In the genomic region with DNA sequence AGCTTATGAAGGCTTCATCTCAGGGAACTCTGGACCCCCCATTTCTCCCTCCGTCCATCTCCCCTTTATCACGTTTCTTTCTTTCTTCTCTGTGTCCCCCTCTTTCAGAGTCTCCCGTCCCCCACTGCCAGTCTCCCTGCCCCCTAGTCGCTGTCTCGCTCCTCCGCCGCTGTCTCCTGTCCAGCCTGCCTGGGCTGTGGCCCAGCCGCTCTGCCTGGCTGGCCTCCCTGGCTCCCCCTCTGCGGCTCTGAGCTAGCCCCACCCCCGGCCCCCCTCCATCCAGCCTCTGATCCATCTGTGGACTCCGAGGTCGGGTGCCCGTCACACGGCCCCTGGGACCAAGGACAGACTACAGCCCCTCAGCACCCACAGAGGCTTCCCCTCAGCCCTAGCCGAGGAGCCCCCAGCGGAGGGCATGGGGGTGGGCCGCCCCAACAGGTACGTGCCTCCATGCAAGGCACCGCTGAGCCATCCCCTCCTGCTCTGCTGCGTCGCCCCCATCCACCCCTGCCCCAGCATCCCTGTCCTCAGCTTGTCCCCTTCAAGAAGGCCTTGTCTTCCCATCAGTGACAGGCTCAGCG, we compare ENCODE assay signal across 18 cellular contexts. TPM values are rescaled to one million over a fixed set of nuclear protein-coding genes. Genes with fewer than 3 reads are reported as not detected.
A peak's percentile ranks its signal among the peaks of the same experiment; 100 is the strongest.
DNase-seq lines count a peak whose midpoint lies in the region; ATAC-seq, FAIRE-seq and TF ChIP-seq lines count a peak whose summit lies in the region.
"Had no signal": no experiment of that assay in that cellular context is flagged by ENCODE, and none has a peak within 500 bp of the region (broad histone marks: within the 10 kb centered on the region; RNA-seq: fewer than 3 reads in every experiment).

No MANE protein-coding gene starts in this region.

- intact Hi-C loops in left colon (cut with DNase I, micrococcal nuclease), result no loop called here

- TF ChIP-seq CTCF in SK-N-SH (IDR thresholded peaks at IDR 0.05) (no peak), astrocyte (IDR thresholded peaks at IDR 0.05; ENCODE audit: insufficient read depth, low read depth, low read length) (no peak)

- H3K79me2 ChIP-seq in SK-N-SH (ENCODE audit: insufficient read depth), result peaks cover 6% of the 10 kb centered on the region; the same call in 1 of the 2 replicates
- peaks cover 23% of the 10 kb centered on the region for H3K79me2 ChIP-seq in astrocyte (ENCODE audit: insufficient read depth, low read length)

- no peaks in the 10 kb centered on the region for H3K4me1 ChIP-seq in SK-N-SH (ENCODE audit: control insufficient read depth in 1 of 2, insufficient read depth in 2 of 2, low read depth in 1 of 2, low read length in 1 of 2)
- no peaks in the 10 kb centered on the region for H3K4me1 ChIP-seq in astrocyte (ENCODE audit: insufficient read depth, low read length)
- H3K4me1 ChIP-seq: Peyer's patch had no signal

- 94% methylated on average over 15 of the region's 22 CpGs for WGBS in SK-N-SH (ENCODE audit: low lambda C conversion rate)

- no peak overlapping the region for H3K4me2 ChIP-seq in SK-N-SH
- no peak overlapping the region for H3K4me2 ChIP-seq in astrocyte (ENCODE audit: low read length)

- no peak for TF ChIP-seq EP300 in SK-N-SH (IDR thresholded peaks at IDR 0.05; ENCODE audit: borderline replicate concordance in 1 of 2, low read depth in 1 of 2, low read length in 1 of 2)

- H3K4me3 Mint-ChIP-seq in astrocyte (ENCODE audit: unreplicated experiment) (no peak overlapping the region), memory B cell (no peak overlapping the region)
- no peak overlapping the region for H3K4me3 Mint-ChIP-seq in stimulated activated naive B cell treated with anti-CD40 and anti-IgM and Interleukin-4, amounts not matched to agents 10 μg/mL and 1 μg/mL and 100 μg/mL, for 72 hours
- H3K4me3 Mint-ChIP-seq: H9 had no signal

- H3K27ac Mint-ChIP-seq in astrocyte (ENCODE audit: unreplicated experiment), result peak overlapping the region; percentile 55
- peak overlapping the region; percentile 33 for H3K27ac Mint-ChIP-seq in memory B cell
- peak overlapping the region; percentile 31 for H3K27ac Mint-ChIP-seq in stimulated activated naive B cell treated with anti-CD40 and anti-IgM and Interleukin-4, amounts not matched to agents 10 μg/mL and 1 μg/mL and 100 μg/mL, for 72 hours
- H3K27ac Mint-ChIP-seq: H9 had no signal

- H3K4me3 ChIP-seq in SK-N-SH (ENCODE audit: low read depth in 2 of 2, low read length in 1 of 2) (no peak overlapping the region), astrocyte (ENCODE audit: insufficient read depth, low read depth, low read length) (no peak overlapping the region)
- H3K4me3 ChIP-seq: Peyer's patch had no signal

- H3K9me3 ChIP-seq in SK-N-SH, result no peaks in the 10 kb centered on the region
- no peaks in the 10 kb centered on the region for H3K9me3 ChIP-seq in astrocyte (ENCODE audit: insufficient read depth, low read depth, low read length)
- H3K9me3 ChIP-seq: Peyer's patch had no signal

- peaks cover 10% of the 10 kb centered on the region for H3K36me3 Mint-ChIP-seq in astrocyte (ENCODE audit: low read depth, unreplicated experiment)
- H3K36me3 Mint-ChIP-seq in memory B cell, result peaks cover 20% of the 10 kb centered on the region
- H3K36me3 Mint-ChIP-seq in stimulated activated naive B cell treated with anti-CD40 and anti-IgM and Interleukin-4, amounts not matched to agents 10 μg/mL and 1 μg/mL and 100 μg/mL, for 72 hours, result peaks cover 39 to 66% of the 10 kb centered on the region in 2 donors

- H3K27ac ChIP-seq in SK-N-SH (ENCODE audit: low read depth in 2 of 2, low read length in 1 of 2), result no peak overlapping the region
- no peak overlapping the region for H3K27ac ChIP-seq in astrocyte (ENCODE audit: low read depth, low read length)
- H3K27ac ChIP-seq: 22Rv1, Peyer's patch had no signal

- FAIRE-seq in astrocyte (lab: Jason Lieb, UNC), result no peak

- ATAC-seq in SK-N-SH treated with all-trans-retinoic acid at 6 μM for 48 hours (no peak), memory B cell (ENCODE audit: low read depth) (no peak), left colon (no peak)
- no peak for ATAC-seq in stimulated activated naive B cell treated with anti-CD40 and anti-IgM and Interleukin-4, amounts not matched to agents 10 μg/mL and 1 μg/mL and 100 μg/mL, for 72 hours (replicated peaks)

- no peaks in the 10 kb centered on the region for H3K9me2 ChIP-seq in SK-N-SH

- TF ChIP-seq RAD21 in SK-N-SH (IDR thresholded peaks at IDR 0.05; ENCODE audit: low read length), result no peak

- CTCF ChIA-PET in SK-N-SH (lab: Yijun Ruan, JAX), result interaction anchor here (0.7 kb wide), 1 partner anchor 139 kb away, joined by 3 read pairs; no protein-coding TSS in a partner anchor

- POLR2A ChIA-PET in SK-N-SH (lab: Yijun Ruan, JAX), result no interaction called here

- no peaks in the 10 kb centered on the region for H3K27me3 ChIP-seq in SK-N-SH (ENCODE audit: insufficient read depth)
- H3K27me3 ChIP-seq in astrocyte (ENCODE audit: insufficient read depth, low read length), result no peaks in the 10 kb centered on the region
- H3K27me3 ChIP-seq: Peyer's patch had no signal

- H3K9ac ChIP-seq in SK-N-SH (no peak overlapping the region), astrocyte (ENCODE audit: low read length) (no peak overlapping the region)

- peaks cover 10% of the 10 kb centered on the region for H3F3A ChIP-seq in SK-N-SH (replicated peaks; ENCODE audit: insufficient read depth)

- H3K4me1 Mint-ChIP-seq in astrocyte (ENCODE audit: low read depth, unreplicated experiment), result no peaks in the 10 kb centered on the region
- H3K4me1 Mint-ChIP-seq in memory B cell, result peaks cover 9% of the 10 kb centered on the region
- H3K4me1 Mint-ChIP-seq in stimulated activated naive B cell treated with anti-CD40 and anti-IgM and Interleukin-4, amounts not matched to agents 10 μg/mL and 1 μg/mL and 100 μg/mL, for 72 hours, result peaks cover 10 to 37% of the 10 kb centered on the region in 2 donors

- no peaks in the 10 kb centered on the region for H4K20me1 ChIP-seq in SK-N-SH (ENCODE audit: insufficient read depth)
- H4K20me1 ChIP-seq in astrocyte (ENCODE audit: insufficient read depth, low read length), result peaks cover 47% of the 10 kb centered on the region

- no peak overlapping the region for H2AFZ ChIP-seq in SK-N-SH (ENCODE audit: low read depth)
- H2AFZ ChIP-seq in astrocyte (ENCODE audit: low read depth, low read length), result no peak overlapping the region

- no peaks in the 10 kb centered on the region for H3K9me3 Mint-ChIP-seq in astrocyte (ENCODE audit: unreplicated experiment)
- no peaks in the 10 kb centered on the region for H3K9me3 Mint-ChIP-seq in memory B cell
- no peaks in the 10 kb centered on the region for H3K9me3 Mint-ChIP-seq in stimulated activated naive B cell treated with anti-CD40 and anti-IgM and Interleukin-4, amounts not matched to agents 10 μg/mL and 1 μg/mL and 100 μg/mL, for 72 hours
- H3K9me3 Mint-ChIP-seq: H9 had no signal

- DNase-seq in SK-N-SH (peak; percentile 30), astrocyte (ENCODE audit: low read depth) (no peak), memory B cell (ENCODE audit: low spot score in 2 of 2) (no peak), left colon (no peak), AG08395 (ENCODE audit: low spot score) (no peak)
- DNase-seq in stimulated activated naive B cell treated with anti-CD40 and anti-IgM and Interleukin-4, amounts not matched to agents 10 μg/mL and 1 μg/mL and 100 μg/mL, for 72 hours, result no peak
- no peak for DNase-seq in activated effector memory CD4-positive, alpha-beta T cell treated with Interleukin-2 at 50 U/mL for 16 hours
- DNase-seq: H9, Kasumi-1, MV-4-11, NCI-H1417 treated with DMSO at 0.1 percent for 48 hours, NCI-H2029, NCI-H2171 treated with DMSO at 0.1 percent for 48 hours, NCI-H774, Peyer's patch, SHP77 treated with DMSO at 0.1 percent for 48 hours had no signal

- H3K27me3 Mint-ChIP-seq in astrocyte (ENCODE audit: low read depth, unreplicated experiment) (no peaks in the 10 kb centered on the region), memory B cell (no peaks in the 10 kb centered on the region)
- no peaks in the 10 kb centered on the region for H3K27me3 Mint-ChIP-seq in stimulated activated naive B cell treated with anti-CD40 and anti-IgM and Interleukin-4, amounts not matched to agents 10 μg/mL and 1 μg/mL and 100 μg/mL, for 72 hours

- H3K36me3 ChIP-seq in SK-N-SH (replicated peaks in 1 of 2; ENCODE audit: control insufficient read depth in 1 of 2, insufficient read depth in 2 of 2, low read length in 1 of 2), result peaks cover 21 to 38% of the 10 kb centered on the region in 2 experiments
- H3K36me3 ChIP-seq in astrocyte (ENCODE audit: insufficient read depth, low read length), result peaks cover 28% of the 10 kb centered on the region

TF ChIP-seq in SK-N-SH, 30 proteins besides CTCF, POLR2A, EP300 and RAD21 (continues in another document):
- TF ChIP-seq NRF1 (IDR thresholded peaks at IDR 0.05; ENCODE audit: low read depth, low read length), result no peak
- no peak for TF ChIP-seq GABPA (IDR thresholded peaks at IDR 0.05; ENCODE audit: low read depth)
- TF ChIP-seq, protein P1, sequence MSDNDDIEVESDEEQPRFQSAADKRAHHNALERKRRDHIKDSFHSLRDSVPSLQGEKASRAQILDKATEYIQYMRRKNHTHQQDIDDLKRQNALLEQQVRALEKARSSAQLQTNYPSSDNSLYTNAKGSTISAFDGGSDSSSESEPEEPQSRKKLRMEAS (IDR thresholded peaks at IDR 0.05; ENCODE audit: low read depth), result no peak

TF ChIP-seq in SK-N-SH treated with all-trans-retinoic acid at 6 μM for 48 hours, 23 proteins besides CTCF, POLR2A, EP300 and RAD21 (continues in another document):
- TF ChIP-seq ARNTL (CRISPR knock-in tag; IDR thresholded peaks at IDR 0.05; ENCODE audit: borderline replicate concordance, low read depth) (no peak), ZNF70 (CRISPR knock-in tag; IDR thresholded peaks at IDR 0.05) (no peak), SNAI2 (CRISPR knock-in tag; IDR thresholded peaks at IDR 0.05) (no peak)

RNA-seq across cellular contexts. Expression of a gene that starts 1.1 kb away (rescaled TPM):
- 1.1 and 1.2 TPM in 2 replicates for polyA plus RNA-seq in SK-N-SH (2012; rRNA removed)
- 0.54 and 0.93 TPM in 2 replicates for polyA plus RNA-seq in SK-N-SH (2012; cell fraction: cytosol; rRNA removed)
- 6.1 and 7.2 TPM in 2 replicates for polyA plus RNA-seq in SK-N-SH (2012; cell fraction: nucleus; rRNA removed)
- total RNA-seq in astrocyte (1.4 TPM in 2 replicates), left colon (1 to 10 TPM in 1 of 2 donors, under 1 TPM in 1; 0.34 to 1.2 TPM)

RNA-seq across cellular contexts. Expression of a gene that starts 8.5 kb away (rescaled TPM):
- 34.1 and 36.6 TPM in 2 replicates for polyA plus RNA-seq in SK-N-SH (2012; rRNA removed)
- polyA plus RNA-seq in SK-N-SH (2012; cell fraction: cytosol; rRNA removed), result 23.8 and 30.6 TPM in 2 replicates
- 29.1 and 29.6 TPM in 2 replicates for polyA plus RNA-seq in SK-N-SH (2012; cell fraction: nucleus; rRNA removed)
- 35.6 and 41.4 TPM in 2 replicates for total RNA-seq in astrocyte
- 10 to 100 TPM; 22.3 to 25.1 TPM for total RNA-seq in left colon

RNA-seq across cellular contexts. Expression of a gene that starts 14.9 kb away (rescaled TPM):
- 69.5 and 77.6 TPM in 2 replicates for polyA plus RNA-seq in SK-N-SH (2012; rRNA removed)
- polyA plus RNA-seq in SK-N-SH (2012; cell fraction: cytosol; rRNA removed), result 42.6 and 43.6 TPM in 2 replicates
- polyA plus RNA-seq in SK-N-SH (2012; cell fraction: nucleus; rRNA removed), result 308 and 364 TPM in 2 replicates
- total RNA-seq in astrocyte, result 62.4 and 67.1 TPM in 2 replicates
- total RNA-seq in left colon, result 10 to 100 TPM; 68.3 to 75.6 TPM

RNA-seq across cellular contexts. Expression of a gene that starts 57.4 kb away (rescaled TPM):
- polyA plus RNA-seq in SK-N-SH (2012; rRNA removed), result 2.0 and 3.2 TPM in 2 replicates
- polyA plus RNA-seq in SK-N-SH (2012; cell fraction: cytosol; rRNA removed), result 1.0 and 2.3 TPM in 2 replicates
- polyA plus RNA-seq in SK-N-SH (2012; cell fraction: nucleus; rRNA removed), result 10.9 and 13.2 TPM in 2 replicates
- 6.2 TPM in 2 replicates for total RNA-seq in astrocyte
- 1 to 10 TPM in 1 of 2 donors, under 1 TPM in 1; 0.87 to 1.1 TPM for total RNA-seq in left colon
